Comparison of ENCODE assay signal across 10 cellular contexts in genomic region chr18:48135436-48135966, GRCh38.
DNase-seq lines count a peak whose midpoint lies in the region; ATAC-seq and TF ChIP-seq lines count a peak whose summit lies in the region.
"Had no signal": no experiment of that assay in that cellular context is flagged by ENCODE, and none has a peak within 500 bp of the region (broad histone marks: within the 10 kb centered on the region; RNA-seq: fewer than 3 reads in every experiment).

No MANE protein-coding gene starts in this region.

- peak overlapping the region; percentile 60 for H3K4me3 Mint-ChIP-seq in chondrocyte (ENCODE audit: unreplicated experiment)

- H3K4me3 ChIP-seq in SK-N-SH (ENCODE audit: low read depth in 2 of 2, low read length in 1 of 2): peak overlapping the region; percentile 41 to 47; a peak in 3 of 4 replicates
- H3K4me3 ChIP-seq in mesodermal cell (ENCODE audit: extremely low read depth, insufficient read depth, low read length, poor library complexity, severe bottlenecking): peak overlapping the region; percentile 38
- peak overlapping the region; percentile 35 to 62 for H3K4me3 ChIP-seq in testis

- no peak overlapping the region for H2AFZ ChIP-seq in SK-N-SH (ENCODE audit: low read depth)

- peaks cover 54% of the 10 kb centered on the region for H3K27me3 ChIP-seq in SK-N-SH (ENCODE audit: insufficient read depth)
- H3K27me3 ChIP-seq in testis: no peaks in the 10 kb centered on the region

- no peak for TF ChIP-seq EP300 in SK-N-SH (IDR thresholded peaks at IDR 0.05; ENCODE audit: borderline replicate concordance in 1 of 2, low read depth in 1 of 2, low read length in 1 of 2)

- no peaks in the 10 kb centered on the region for H3K9me2 ChIP-seq in SK-N-SH

- no peaks in the 10 kb centered on the region for H3K79me2 ChIP-seq in SK-N-SH (ENCODE audit: insufficient read depth)

- no peaks in the 10 kb centered on the region for H3K9me3 Mint-ChIP-seq in chondrocyte (ENCODE audit: low read depth)
- H3K9me3 Mint-ChIP-seq: T-cell had no signal

- DNase-seq in SK-N-SH (no peak), chondrocyte (ENCODE audit: low spot score) (no peak), testis (no peak), NCI-H1092 treated with DMSO at 0.1 percent for 48 hours (lab: John Stamatoyannopoulos, UW) (no peak), HK-2 (ENCODE audit: unreplicated experiment) (no peak)
- DNase-seq: NCI-H510A treated with DMSO at 0.1 percent for 48 hours, T-cell had no signal

- CTCF ChIA-PET in SK-N-SH (lab: Yijun Ruan, JAX): interaction anchor here (0.9 to 3.0 kb wide), 15 partner anchors 11 to 311 kb away, joined by 3 to 15 read pairs (median 4); no protein-coding TSS in a partner anchor

- no peak overlapping the region for H3K27ac Mint-ChIP-seq in chondrocyte (ENCODE audit: unreplicated experiment)
- H3K27ac Mint-ChIP-seq: T-cell had no signal

- no peak for TF ChIP-seq CTCF in SK-N-SH (IDR thresholded peaks at IDR 0.05)
- TF ChIP-seq CTCF in chondrocyte (IDR thresholded peaks at IDR 0.05): no peak
- no peak for TF ChIP-seq CTCF in testis (IDR thresholded peaks at IDR 0.05)

- H3K4me1 ChIP-seq in SK-N-SH (ENCODE audit: control insufficient read depth in 1 of 2, insufficient read depth in 2 of 2, low read depth in 1 of 2, low read length in 1 of 2) (peaks cover 0 to 61% of the 10 kb centered on the region in 2 experiments; a peak in 2 of 4 replicates), mesodermal cell (ENCODE audit: control insufficient read depth, insufficient read depth, low read length, poor library complexity, severe bottlenecking) (peaks cover 12% of the 10 kb centered on the region), testis (peaks cover 13% of the 10 kb centered on the region)

- H3K27ac ChIP-seq in SK-N-SH (ENCODE audit: low read depth in 2 of 2, low read length in 1 of 2) (peak overlapping the region in 1 of 2 experiments; percentile 86; a peak in 2 of 4 replicates), mesodermal cell (ENCODE audit: low read depth, low read length, severe bottlenecking) (no peak overlapping the region), testis (no peak overlapping the region)

- 41% methylated on average over 14 of the region's 14 CpGs for WGBS in SK-N-SH (ENCODE audit: low lambda C conversion rate)
- WGBS in mesodermal cell (ENCODE audit: insufficient coverage in 2 of 2), 2 experiments: 6 to 11% methylated on average over 9 to 10 of the region's 14 CpGs
- WGBS in testis, 2 donors: 36 to 58% methylated on average over 7 to 14 of the region's 14 CpGs

- H3K36me3 Mint-ChIP-seq in chondrocyte (ENCODE audit: low read depth): no peaks in the 10 kb centered on the region
- H3K36me3 Mint-ChIP-seq: T-cell had no signal

- peaks cover 18% of the 10 kb centered on the region for H3K27me3 Mint-ChIP-seq in chondrocyte (ENCODE audit: low read depth)

- H4K20me1 ChIP-seq in SK-N-SH (ENCODE audit: insufficient read depth): no peaks in the 10 kb centered on the region

- no peak for TF ChIP-seq RAD21 in SK-N-SH (IDR thresholded peaks at IDR 0.05; ENCODE audit: low read length)

- POLR2A ChIA-PET in SK-N-SH (lab: Yijun Ruan, JAX): interaction anchor here (1.0 to 1.5 kb wide), 9 partner anchors 14 to 101 kb away, joined by 3 to 17 read pairs (median 4); no protein-coding TSS in a partner anchor

- H3K4me2 ChIP-seq in SK-N-SH: peak overlapping the region; percentile 71; the same call in 1 of the 2 replicates

- no peak for TF ChIP-seq POLR2A in testis (IDR thresholded peaks at IDR 0.05)

- no peak overlapping the region for H3K9ac ChIP-seq in SK-N-SH

- ATAC-seq in SK-N-SH treated with all-trans-retinoic acid at 6 μM for 48 hours (no peak), GM19463 (IDR thresholded peaks at IDR 0.05; ENCODE audit: unreplicated experiment) (no peak)
- ATAC-seq: T-cell had no signal

- H3F3A ChIP-seq in SK-N-SH (replicated peaks; ENCODE audit: insufficient read depth): no peaks in the 10 kb centered on the region

- H3K36me3 ChIP-seq in SK-N-SH (replicated peaks in 1 of 2; ENCODE audit: control insufficient read depth in 1 of 2, insufficient read depth in 2 of 2, low read length in 1 of 2): no peaks in the 10 kb centered on the region
- no peaks in the 10 kb centered on the region for H3K36me3 ChIP-seq in mesodermal cell (ENCODE audit: control insufficient read depth, insufficient read depth, low read length)
- no peaks in the 10 kb centered on the region for H3K36me3 ChIP-seq in testis (ENCODE audit: low read depth, missing control alignments)

- intact Hi-C loops in testis (cut with DNase I; ENCODE audit: low total_unique reads): no loop called here

- H3K9me3 ChIP-seq in SK-N-SH (no peaks in the 10 kb centered on the region), mesodermal cell (ENCODE audit: control insufficient read depth, low read length) (no peaks in the 10 kb centered on the region), testis (no peaks in the 10 kb centered on the region)

- H3K4me1 Mint-ChIP-seq in chondrocyte (ENCODE audit: low read depth): peaks cover 45% of the 10 kb centered on the region

TF ChIP-seq in SK-N-SH, 30 proteins besides CTCF, POLR2A, EP300 and RAD21:
- TF ChIP-seq NFIC (IDR thresholded peaks at IDR 0.05; ENCODE audit: borderline replicate concordance) (no peak), SMC3 (IDR thresholded peaks at IDR 0.05; ENCODE audit: low read depth, low read length) (no peak), GABPA (IDR thresholded peaks at IDR 0.05; ENCODE audit: low read depth) (no peak), FOSL2 (IDR thresholded peaks at IDR 0.05; ENCODE audit: borderline replicate concordance, low read depth) (no peak), RFX5 (IDR thresholded peaks at IDR 0.05; ENCODE audit: low read length) (no peak)
- TF ChIP-seq, protein P1, sequence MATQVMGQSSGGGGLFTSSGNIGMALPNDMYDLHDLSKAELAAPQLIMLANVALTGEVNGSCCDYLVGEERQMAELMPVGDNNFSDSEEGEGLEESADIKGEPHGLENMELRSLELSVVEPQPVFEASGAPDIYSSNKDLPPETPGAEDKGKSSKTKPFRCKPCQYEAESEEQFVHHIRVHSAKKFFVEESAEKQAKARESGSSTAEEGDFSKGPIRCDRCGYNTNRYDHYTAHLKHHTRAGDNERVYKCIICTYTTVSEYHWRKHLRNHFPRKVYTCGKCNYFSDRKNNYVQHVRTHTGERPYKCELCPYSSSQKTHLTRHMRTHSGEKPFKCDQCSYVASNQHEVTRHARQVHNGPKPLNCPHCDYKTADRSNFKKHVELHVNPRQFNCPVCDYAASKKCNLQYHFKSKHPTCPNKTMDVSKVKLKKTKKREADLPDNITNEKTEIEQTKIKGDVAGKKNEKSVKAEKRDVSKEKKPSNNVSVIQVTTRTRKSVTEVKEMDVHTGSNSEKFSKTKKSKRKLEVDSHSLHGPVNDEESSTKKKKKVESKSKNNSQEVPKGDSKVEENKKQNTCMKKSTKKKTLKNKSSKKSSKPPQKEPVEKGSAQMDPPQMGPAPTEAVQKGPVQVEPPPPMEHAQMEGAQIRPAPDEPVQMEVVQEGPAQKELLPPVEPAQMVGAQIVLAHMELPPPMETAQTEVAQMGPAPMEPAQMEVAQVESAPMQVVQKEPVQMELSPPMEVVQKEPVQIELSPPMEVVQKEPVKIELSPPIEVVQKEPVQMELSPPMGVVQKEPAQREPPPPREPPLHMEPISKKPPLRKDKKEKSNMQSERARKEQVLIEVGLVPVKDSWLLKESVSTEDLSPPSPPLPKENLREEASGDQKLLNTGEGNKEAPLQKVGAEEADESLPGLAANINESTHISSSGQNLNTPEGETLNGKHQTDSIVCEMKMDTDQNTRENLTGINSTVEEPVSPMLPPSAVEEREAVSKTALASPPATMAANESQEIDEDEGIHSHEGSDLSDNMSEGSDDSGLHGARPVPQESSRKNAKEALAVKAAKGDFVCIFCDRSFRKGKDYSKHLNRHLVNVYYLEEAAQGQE (IDR thresholded peaks at IDR 0.05; ENCODE audit: low read depth, low read length): no peak
TF ChIP-seq in SK-N-SH: peak in this region for 0.

TF ChIP-seq in SK-N-SH treated with all-trans-retinoic acid at 6 μM for 48 hours, 23 proteins besides CTCF, POLR2A, EP300 and RAD21 (continues in another document):
- TF ChIP-seq ZC3H10 (CRISPR knock-in tag; IDR thresholded peaks at IDR 0.05) (no peak), ZNF8 (CRISPR knock-in tag; IDR thresholded peaks at IDR 0.05) (no peak), CSDC2 (CRISPR knock-in tag; IDR thresholded peaks at IDR 0.05) (no peak), ZFP30 (CRISPR knock-in tag; IDR thresholded peaks at IDR 0.05) (no peak)
- TF ChIP-seq, protein P2, sequence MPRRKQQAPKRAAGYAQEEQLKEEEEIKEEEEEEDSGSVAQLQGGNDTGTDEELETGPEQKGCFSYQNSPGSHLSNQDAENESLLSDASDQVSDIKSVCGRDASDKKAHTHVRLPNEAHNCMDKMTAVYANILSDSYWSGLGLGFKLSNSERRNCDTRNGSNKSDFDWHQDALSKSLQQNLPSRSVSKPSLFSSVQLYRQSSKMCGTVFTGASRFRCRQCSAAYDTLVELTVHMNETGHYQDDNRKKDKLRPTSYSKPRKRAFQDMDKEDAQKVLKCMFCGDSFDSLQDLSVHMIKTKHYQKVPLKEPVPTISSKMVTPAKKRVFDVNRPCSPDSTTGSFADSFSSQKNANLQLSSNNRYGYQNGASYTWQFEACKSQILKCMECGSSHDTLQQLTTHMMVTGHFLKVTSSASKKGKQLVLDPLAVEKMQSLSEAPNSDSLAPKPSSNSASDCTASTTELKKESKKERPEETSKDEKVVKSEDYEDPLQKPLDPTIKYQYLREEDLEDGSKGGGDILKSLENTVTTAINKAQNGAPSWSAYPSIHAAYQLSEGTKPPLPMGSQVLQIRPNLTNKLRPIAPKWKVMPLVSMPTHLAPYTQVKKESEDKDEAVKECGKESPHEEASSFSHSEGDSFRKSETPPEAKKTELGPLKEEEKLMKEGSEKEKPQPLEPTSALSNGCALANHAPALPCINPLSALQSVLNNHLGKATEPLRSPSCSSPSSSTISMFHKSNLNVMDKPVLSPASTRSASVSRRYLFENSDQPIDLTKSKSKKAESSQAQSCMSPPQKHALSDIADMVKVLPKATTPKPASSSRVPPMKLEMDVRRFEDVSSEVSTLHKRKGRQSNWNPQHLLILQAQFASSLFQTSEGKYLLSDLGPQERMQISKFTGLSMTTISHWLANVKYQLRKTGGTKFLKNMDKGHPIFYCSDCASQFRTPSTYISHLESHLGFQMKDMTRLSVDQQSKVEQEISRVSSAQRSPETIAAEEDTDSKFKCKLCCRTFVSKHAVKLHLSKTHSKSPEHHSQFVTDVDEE (CRISPR knock-in tag; IDR thresholded peaks at IDR 0.05): no peak
